12 cellular contexts compared by ENCODE assay signal in genomic region chr19:45368737-45369340, GRCh38. TPM values are rescaled to one million over a fixed set of nuclear protein-coding genes. Genes with fewer than 3 reads are reported as not detected.
DNase-seq lines count a peak whose midpoint lies in the region; ATAC-seq and TF ChIP-seq lines count a peak whose summit lies in the region.
"Had no signal": no experiment of that assay in that cellular context is flagged by ENCODE, and none has a peak within 500 bp of the region (broad histone marks: within the 10 kb centered on the region; RNA-seq: fewer than 3 reads in every experiment).

No MANE protein-coding gene starts in this region.

- CTCF ChIA-PET in activated CD8-positive, alpha-beta T cell treated with anti-CD3 and anti-CD28 coated beads for 36 hours (lab: Charles Lee) = interaction anchor here (1.3 kb wide), 1 partner anchor 30 kb away, joined by 5 read pairs; no protein-coding TSS in a partner anchor

- H4K5ac ChIP-seq in mesendoderm (ENCODE audit: low read length) = no peak overlapping the region

- H3K27me3 Mint-ChIP-seq in activated CD8-positive, alpha-beta T cell treated with anti-CD3 and anti-CD28 coated beads for 36 hours = no peaks in the 10 kb centered on the region

- no peak overlapping the region for H3K23ac ChIP-seq in mesendoderm (ENCODE audit: low read length)

- no peak for TF ChIP-seq CTCF in activated CD8-positive, alpha-beta T cell treated with anti-CD3 and anti-CD28 coated beads for 36 hours (IDR thresholded peaks at IDR 0.05)

- in situ Hi-C loops in GM23248 (cut with MboI) = no loop called here
- in situ Hi-C loops in G401 (cut with HindIII; ENCODE audit: low sequenced_read_pairs) = no loop called here

- DNase-seq in GM23248 = no peak
- no peak for DNase-seq in activated CD8-positive, alpha-beta T cell treated with anti-CD3 and anti-CD28 coated beads for 36 hours
- peak; percentile 67 for DNase-seq in mesendoderm
- DNase-seq in CD1c-positive myeloid dendritic cell (ENCODE audit: extremely low spot score) = no peak
- DNase-seq in G401 (ENCODE audit: low spot score) = no peak
- DNase-seq in NCI-H510A (lab: John Stamatoyannopoulos, UW) = no peak
- DNase-seq: left colon had no signal

- H3K4me1 ChIP-seq in BLaER1 (peaks cover 41% of the 10 kb centered on the region), GM23248 (ENCODE audit: insufficient read depth) (peaks cover 11% of the 10 kb centered on the region), mesendoderm (ENCODE audit: control insufficient read depth, low read depth, low read length) (no peaks in the 10 kb centered on the region)

- H3K9me3 ChIP-seq in BLaER1 = no peaks in the 10 kb centered on the region
- H3K9me3 ChIP-seq in GM23248 (ENCODE audit: low read depth) = no peaks in the 10 kb centered on the region

- H3K18ac ChIP-seq in mesendoderm (ENCODE audit: low read length) = no peak overlapping the region

- no peaks in the 10 kb centered on the region for H3K9me2 ChIP-seq in GM23248 (ENCODE audit: insufficient read depth)

- H3K27ac Mint-ChIP-seq in activated CD8-positive, alpha-beta T cell treated with anti-CD3 and anti-CD28 coated beads for 36 hours = no peak overlapping the region

- H3K79me2 ChIP-seq in GM23248 (ENCODE audit: insufficient read depth) (peaks cover 18% of the 10 kb centered on the region), mesendoderm (ENCODE audit: control insufficient read depth, insufficient read depth, low read length) (peaks cover 9% of the 10 kb centered on the region)

- ATAC-seq in activated CD8-positive, alpha-beta T cell treated with anti-CD3 and anti-CD28 coated beads for 36 hours = no peak
- no peak for ATAC-seq in activated CD4-positive, CD25-positive, alpha-beta regulatory T cell treated with anti-CD3 and anti-CD28 coated beads, Interleukin-2, amount 50 U/mL, for 24 hours
- ATAC-seq: left colon had no signal

- peak overlapping the region; percentile 44 for H3K4me3 Mint-ChIP-seq in activated CD8-positive, alpha-beta T cell treated with anti-CD3 and anti-CD28 coated beads for 36 hours

- WGBS in GM23248 (ENCODE audit: low coverage in 1 of 2, low lambda C conversion rate in 2 of 2, missing lambda C conversion rate in 2 of 2), 2 experiments = 92 to 95% methylated on average over 11 of the region's 11 CpGs
- no CpG with 5 or more reads among the region's 11 CpGs for WGBS in mesendoderm (ENCODE audit: extremely low coverage, insufficient coverage, low lambda C conversion rate)

- H3K36me3 Mint-ChIP-seq in activated CD8-positive, alpha-beta T cell treated with anti-CD3 and anti-CD28 coated beads for 36 hours (ENCODE audit: low read depth) = peaks cover 1% of the 10 kb centered on the region

- H3K36me3 ChIP-seq in BLaER1 = peaks cover 26% of the 10 kb centered on the region
- no peaks in the 10 kb centered on the region for H3K36me3 ChIP-seq in GM23248 (ENCODE audit: low read depth)
- no peaks in the 10 kb centered on the region for H3K36me3 ChIP-seq in mesendoderm (ENCODE audit: control insufficient read depth, insufficient read depth, low read length)

- H3K79me1 ChIP-seq in mesendoderm (ENCODE audit: low read length) = peaks cover 8% of the 10 kb centered on the region

- no peak overlapping the region for H2AFZ ChIP-seq in GM23248

- H2BK120ac ChIP-seq in mesendoderm (ENCODE audit: low read depth, low read length) = no peak overlapping the region

- H2BK15ac ChIP-seq in mesendoderm (replicated peaks; ENCODE audit: low read depth) = no peak overlapping the region

- POLR2A ChIA-PET in activated CD8-positive, alpha-beta T cell treated with anti-CD3 and anti-CD28 coated beads for 36 hours (lab: Charles Lee) = interaction anchor here (0.7 kb wide), 1 partner anchor 323 kb away, joined by 3 read pairs; no protein-coding TSS in a partner anchor

- no peaks in the 10 kb centered on the region for H3K27me3 ChIP-seq in BLaER1
- H3K27me3 ChIP-seq in GM23248 (replicated peaks; ENCODE audit: insufficient read depth) = no peaks in the 10 kb centered on the region
- H3K27me3 ChIP-seq in mesendoderm (ENCODE audit: insufficient read depth, low read length, poor library complexity) = no peaks in the 10 kb centered on the region

- H3K9ac ChIP-seq in BLaER1 = no peak overlapping the region
- no peak overlapping the region for H3K9ac ChIP-seq in GM23248
- H3K9ac ChIP-seq in mesendoderm (ENCODE audit: low read length) = peak overlapping the region; percentile 12

- H3K4me3 ChIP-seq in BLaER1 (no peak overlapping the region), GM23248 (no peak overlapping the region), mesendoderm (ENCODE audit: low read length) (no peak overlapping the region)

- no peaks in the 10 kb centered on the region for H4K20me1 ChIP-seq in BLaER1
- no peaks in the 10 kb centered on the region for H4K20me1 ChIP-seq in GM23248 (ENCODE audit: insufficient read depth)

- H3K56ac ChIP-seq in mesendoderm (ENCODE audit: low read length) = no peak overlapping the region

- H3K4ac ChIP-seq in mesendoderm (ENCODE audit: low read depth, low read length) = no peak overlapping the region

- H2AK5ac ChIP-seq in mesendoderm (ENCODE audit: low read length) = no peak overlapping the region

- no peak overlapping the region for H3K27ac ChIP-seq in BLaER1
- no peak overlapping the region for H3K27ac ChIP-seq in GM23248
- H3K27ac ChIP-seq in mesendoderm (ENCODE audit: low read depth, low read length) = no peak overlapping the region
- H3K27ac ChIP-seq: epithelial cell of prostate had no signal

- H3K9me3 Mint-ChIP-seq in activated CD8-positive, alpha-beta T cell treated with anti-CD3 and anti-CD28 coated beads for 36 hours = no peaks in the 10 kb centered on the region

- H2BK5ac ChIP-seq in mesendoderm (ENCODE audit: low read length) = no peak overlapping the region

- H3K4me2 ChIP-seq in BLaER1 = peak overlapping the region; percentile 98
- peak overlapping the region; percentile 92 for H3K4me2 ChIP-seq in GM23248 (ENCODE audit: unreplicated experiment)
- no peak overlapping the region for H3K4me2 ChIP-seq in mesendoderm (ENCODE audit: low read length)

- peaks cover 14% of the 10 kb centered on the region for H3K4me1 Mint-ChIP-seq in activated CD8-positive, alpha-beta T cell treated with anti-CD3 and anti-CD28 coated beads for 36 hours (ENCODE audit: low read depth)

- no peak overlapping the region for H4K8ac ChIP-seq in mesendoderm (ENCODE audit: low read depth, low read length)

- intact Hi-C loops in activated CD8-positive, alpha-beta T cell treated with anti-CD3 and anti-CD28 coated beads for 36 hours (cut with micrococcal nuclease) = no loop called here

- H3F3A ChIP-seq in GM23248 (ENCODE audit: insufficient read depth) = no peaks in the 10 kb centered on the region

RNA-seq across cellular contexts. Expression of gene ERCC2, which starts 1.5 kb away (rescaled TPM):
- total RNA-seq in GM23248 (2014; rRNA removed; shearing (Covaris generic)) = 29.8 and 32.3 TPM in 2 replicates
- polyA plus RNA-seq in GM23248 (2016; fragmentation: Nextera tagmentation; extraction: Ambion mirVana) = 13.7 TPM in 2 replicates
- total RNA-seq in activated CD8-positive, alpha-beta T cell treated with anti-CD3 and anti-CD28 coated beads for 36 hours = 10 to 100 TPM; 23.2 to 25.6 TPM
- polyA plus RNA-seq in mesendoderm (2013, experiment 1 of 2) = 51.8 TPM
- polyA plus RNA-seq in mesendoderm (2013, experiment 2 of 2) = 56.8 TPM
- 60.2 and 60.6 TPM in 2 replicates for total RNA-seq in G401 (2014; rRNA removed; shearing (Covaris generic))

RNA-seq across cellular contexts. Expression of gene KLC3, which starts 28.3 kb away (rescaled TPM):
- not detected in 2 replicates for total RNA-seq in GM23248 (2014; rRNA removed; shearing (Covaris generic))
- not detected in 2 replicates for polyA plus RNA-seq in GM23248 (2016; fragmentation: Nextera tagmentation; extraction: Ambion mirVana)
- total RNA-seq in activated CD8-positive, alpha-beta T cell treated with anti-CD3 and anti-CD28 coated beads for 36 hours = not detected
- polyA plus RNA-seq in mesendoderm (2013, experiment 1 of 2) = 1.1 TPM
- 1.3 TPM for polyA plus RNA-seq in mesendoderm (2013, experiment 2 of 2)
- 9.7 and 18.6 TPM in 2 replicates for total RNA-seq in G401 (2014; rRNA removed; shearing (Covaris generic))
- total RNA-seq: left colon; T-helper 1 cell treated with Interleukin-12 subunit alpha and Interleukin-12 subunit beta and Interleukin-4 antibody, amounts not matched to agents 30 ng/mL and 1 ng/mL, for 36 hours had no signal

RNA-seq across cellular contexts. Expression of gene PPP1R13L, which starts 36.0 kb away (rescaled TPM):
- total RNA-seq in GM23248 (2014; rRNA removed; shearing (Covaris generic)) = 3.9 and 36.5 TPM in 2 replicates
- polyA plus RNA-seq in GM23248 (2016; fragmentation: Nextera tagmentation; extraction: Ambion mirVana) = 6.2 and 6.4 TPM in 2 replicates
- 1 to 10 TPM; 4.6 to 5.8 TPM for total RNA-seq in activated CD8-positive, alpha-beta T cell treated with anti-CD3 and anti-CD28 coated beads for 36 hours
- polyA plus RNA-seq in mesendoderm (2013, experiment 1 of 2) = 40.0 TPM
- 39.1 TPM for polyA plus RNA-seq in mesendoderm (2013, experiment 2 of 2)
- total RNA-seq in G401 (2014; rRNA removed; shearing (Covaris generic)) = 3.6 and 21.0 TPM in 2 replicates

RNA-seq across cellular contexts. Expression of gene POLR1G, which starts 37.6 kb away (rescaled TPM):
- 3.9 and 8.8 TPM in 2 replicates for total RNA-seq in GM23248 (2014; rRNA removed; shearing (Covaris generic))
- 7.2 and 10.8 TPM in 2 replicates for polyA plus RNA-seq in GM23248 (2016; fragmentation: Nextera tagmentation; extraction: Ambion mirVana)
- total RNA-seq in activated CD8-positive, alpha-beta T cell treated with anti-CD3 and anti-CD28 coated beads for 36 hours = 10 to 100 TPM in 1 of 2 experiments, 1 to 10 TPM in 1; 9.8 to 11.6 TPM
- 53.1 TPM for polyA plus RNA-seq in mesendoderm (2013, experiment 1 of 2)
- polyA plus RNA-seq in mesendoderm (2013, experiment 2 of 2) = 52.0 TPM
- total RNA-seq in G401 (2014; rRNA removed; shearing (Covaris generic)) = 28.4 and 32.3 TPM in 2 replicates

RNA-seq across cellular contexts. Expression of gene CKM, which starts 46.2 kb away (rescaled TPM):
- total RNA-seq in GM23248 (2014; rRNA removed; shearing (Covaris generic)) = not detected in 2 replicates
- 0.11 TPM in 1 of 2 replicates, not detected in the other for polyA plus RNA-seq in GM23248 (2016; fragmentation: Nextera tagmentation; extraction: Ambion mirVana)
- not detected for total RNA-seq in activated CD8-positive, alpha-beta T cell treated with anti-CD3 and anti-CD28 coated beads for 36 hours
- polyA plus RNA-seq in mesendoderm (2013, experiment 1 of 2) = 0.08 TPM
- 0.13 TPM for polyA plus RNA-seq in mesendoderm (2013, experiment 2 of 2)
- 8.1 and 9.7 TPM in 2 replicates for total RNA-seq in G401 (2014; rRNA removed; shearing (Covaris generic))
- total RNA-seq: NCI-H460; T-helper 1 cell treated with Interleukin-12 subunit alpha and Interleukin-12 subunit beta and Interleukin-4 antibody, amounts not matched to agents 30 ng/mL and 1 ng/mL, for 36 hours had no signal

Comparison
In these comparisons a context has a peak if more than half of its experiments do, and no peak if none do; other contexts are left out.
1. RNA of gene KLC3, which starts 28.3 kb away (total RNA-seq): 9.7 to 18.6 TPM in G401; not detected in GM23248 and not detected in activated CD8-positive, alpha-beta T cell treated with anti-CD3 and anti-CD28 coated beads for 36 hours; every median in the first group is over 10 times any median in the second.